In genomic region chr4:67575889-67576329, GRCh38 we compare ENCODE assay signal across 14 cellular contexts. TPM values are rescaled to one million over a fixed set of nuclear protein-coding genes. Genes with fewer than 3 reads are reported as not detected.
DNase-seq lines count a peak whose midpoint lies in the region; FAIRE-seq and TF ChIP-seq lines count a peak whose summit lies in the region.
"Had no signal": no experiment of that assay in that cellular context is flagged by ENCODE, and none has a peak within 500 bp of the region (broad histone marks: within the 10 kb centered on the region; RNA-seq: fewer than 3 reads in every experiment).

No MANE protein-coding gene starts in this region.

- 0 out of 22 replicates have a peak, but pooled peaks cover 0 to 6% (median 0%) of the 10 kb centered on the region in 11 experiments for H3K9me3 ChIP-seq in BLaER1 treated with 17β-estradiol and CSF1 and Interleukin-3, amounts not matched to agents 10 nM and 100 nM (replicated peaks in 1 of 11)
- H3K9me3 ChIP-seq in MM.1S (replicated peaks; ENCODE audit: insufficient read depth, low read length) (no peaks in the 10 kb centered on the region), endocrine pancreas (ENCODE audit: control insufficient read depth, low read length) (no peaks in the 10 kb centered on the region)
- H3K9me3 ChIP-seq: body of pancreas, prostate gland had no signal

- CTCF ChIA-PET in Calu3 (lab: Charles Lee): no interaction called here

- no peaks in the 10 kb centered on the region for H3K9me2 ChIP-seq in MM.1S (replicated peaks; ENCODE audit: insufficient read depth, low read length)

- no peak overlapping the region for H3K27ac ChIP-seq in BLaER1 treated with 17β-estradiol and CSF1 and Interleukin-3, amounts not matched to agents 10 nM and 100 nM
- peak overlapping the region; percentile 86 for H3K27ac ChIP-seq in MM.1S (ENCODE audit: low read length)
- H3K27ac ChIP-seq: C4-2B had no signal

- no peaks in the 10 kb centered on the region for H3K36me3 ChIP-seq in BLaER1 treated with 17β-estradiol and CSF1 and Interleukin-3, amounts not matched to agents 10 nM and 100 nM
- H3K36me3 ChIP-seq in MM.1S (replicated peaks; ENCODE audit: insufficient read depth, low read length) (no peaks in the 10 kb centered on the region), endocrine pancreas (ENCODE audit: control insufficient read depth, insufficient read depth, low read length) (no peaks in the 10 kb centered on the region)
- H3K36me3 ChIP-seq: prostate gland had no signal

- H3K9me3 Mint-ChIP-seq in Calu3 (ENCODE audit: low read depth, unreplicated experiment): no peaks in the 10 kb centered on the region

- peak overlapping the region; percentile 13 to 65 (median 52); a peak in 20 of 22 replicates for H3K4me2 ChIP-seq in BLaER1 treated with 17β-estradiol and CSF1 and Interleukin-3, amounts not matched to agents 10 nM and 100 nM
- H3K4me2 ChIP-seq in MM.1S (ENCODE audit: low read depth, low read length): peak overlapping the region; percentile 90

- no peak for FAIRE-seq in GM19239 (lab: Jason Lieb, UNC)

- H3K4me3 Mint-ChIP-seq in Calu3 (ENCODE audit: low read depth, unreplicated experiment): no peak overlapping the region

- peak; percentile 41 for DNase-seq in GM12865 (ENCODE audit: low read depth)
- DNase-seq in MM.1S: no peak
- DNase-seq in NAMALWA (ENCODE audit: low spot score): no peak
- no peak for DNase-seq in Calu3
- DNase-seq in GM19239 (ENCODE audit: insufficient read length, low spot score): no peak
- DNase-seq in iPS-NIHi11 (ENCODE audit: low spot score): no peak
- DNase-seq: foreskin melanocyte, midbrain, NCI-H446 treated with DMSO at 0.1 percent for 48 hours had no signal

- H2AFZ ChIP-seq in MM.1S (ENCODE audit: low read length): peak overlapping the region; percentile 91

- no peak overlapping the region for H3K27ac Mint-ChIP-seq in Calu3 (ENCODE audit: unreplicated experiment)

- H3K4me1 Mint-ChIP-seq in Calu3 (ENCODE audit: low read depth, unreplicated experiment): no peaks in the 10 kb centered on the region

- TF ChIP-seq CTCF in GM12865 (IDR thresholded peaks at IDR 0.05; ENCODE audit: insufficient read depth, low read depth, low read length, missing control alignments): no peak
- TF ChIP-seq CTCF in MM.1S (IDR thresholded peaks at IDR 0.05; ENCODE audit: low read length): no peak
- no peak for TF ChIP-seq CTCF in Calu3 (IDR thresholded peaks at IDR 0.05; ENCODE audit: unreplicated experiment)

- no peaks in the 10 kb centered on the region for H3K36me3 Mint-ChIP-seq in Calu3 (ENCODE audit: insufficient read depth, unreplicated experiment)

- no peaks in the 10 kb centered on the region for H4K20me1 ChIP-seq in BLaER1 treated with 17β-estradiol and CSF1 and Interleukin-3, amounts not matched to agents 10 nM and 100 nM
- H4K20me1 ChIP-seq in MM.1S (ENCODE audit: insufficient read depth, low read length): no peaks in the 10 kb centered on the region

- peaks cover 16% of the 10 kb centered on the region; the same call in 1 of the 2 replicates for H3F3A ChIP-seq in MM.1S (ENCODE audit: insufficient read depth, low read length)

- no peaks in the 10 kb centered on the region for H3K27me3 ChIP-seq in BLaER1 treated with 17β-estradiol and CSF1 and Interleukin-3, amounts not matched to agents 10 nM and 100 nM
- H3K27me3 ChIP-seq in MM.1S (replicated peaks; ENCODE audit: insufficient read depth, low read length) (no peaks in the 10 kb centered on the region), endocrine pancreas (ENCODE audit: control insufficient read depth, insufficient read depth, low read length) (no peaks in the 10 kb centered on the region)
- H3K27me3 ChIP-seq: body of pancreas had no signal

- no peaks in the 10 kb centered on the region for H3K27me3 Mint-ChIP-seq in Calu3 (ENCODE audit: unreplicated experiment)

- H3K79me2 ChIP-seq in MM.1S (ENCODE audit: low read length): no peaks in the 10 kb centered on the region

- H3K4me1 ChIP-seq in BLaER1 treated with 17β-estradiol and CSF1 and Interleukin-3, amounts not matched to agents 10 nM and 100 nM: peaks cover 10 to 54% (median 24%) of the 10 kb centered on the region in 10 experiments
- H3K4me1 ChIP-seq in MM.1S (ENCODE audit: low read length) (peaks cover 24% of the 10 kb centered on the region), endocrine pancreas (ENCODE audit: control insufficient read depth, insufficient read depth, low read length) (peaks cover 6% of the 10 kb centered on the region)
- H3K4me1 ChIP-seq: prostate gland had no signal

- BruUV-seq in Calu3 (replicated peaks; lab: Mats Ljungman, UMichigan): no TSS peak

- no peak overlapping the region for H3K4me3 ChIP-seq in BLaER1 treated with 17β-estradiol and CSF1 and Interleukin-3, amounts not matched to agents 10 nM and 100 nM
- peak overlapping the region; percentile 57 for H3K4me3 ChIP-seq in GM12865 (ENCODE audit: low read depth, low read length)
- peak overlapping the region; percentile 56 for H3K4me3 ChIP-seq in MM.1S (ENCODE audit: low read length)
- peak overlapping the region; percentile 68 for H3K4me3 ChIP-seq in endocrine pancreas (ENCODE audit: control insufficient read depth, insufficient read depth, low read length)
- H3K4me3 ChIP-seq: body of pancreas, prostate gland had no signal

- H3K9ac ChIP-seq in BLaER1 treated with 17β-estradiol and CSF1 and Interleukin-3, amounts not matched to agents 10 nM and 100 nM: no peak overlapping the region
- H3K9ac ChIP-seq in MM.1S (ENCODE audit: low read length) (peak overlapping the region; percentile 54), endocrine pancreas (ENCODE audit: control insufficient read depth, insufficient read depth, low read length) (no peak overlapping the region)

- intact Hi-C loops in Calu3 (cut with micrococcal nuclease; ENCODE audit: unreplicated experiment): no loop called here

RNA-seq across cellular contexts. Expression of gene STAP1, which starts 17.4 kb away (rescaled TPM):
- not detected in 2 replicates for total RNA-seq in Calu3 (2022)
- total RNA-seq: body of pancreas had no signal

RNA-seq across cellular contexts. Expression of gene CENPC, which starts 30.6 kb away (rescaled TPM):
- total RNA-seq in Calu3 (2022): 10.7 and 12.9 TPM in 2 replicates

Comparison
In these comparisons a context has a peak if more than half of its experiments do, and no peak if none do; other contexts are left out.
1. H3K4me3 ChIP-seq: peak in GM12865 (single experiment), MM.1S (single experiment) and endocrine pancreas (single experiment); none in BLaER1 treated with 17β-estradiol and CSF1 and Interleukin-3, amounts not matched to agents 10 nM and 100 nM (0 of 10).